8 cellular contexts compared by ENCODE assay signal in genomic region chr10:110568055-110568735, GRCh38. TPM values are rescaled to one million over a fixed set of nuclear protein-coding genes. Genes with fewer than 3 reads are reported as not detected.
A peak's percentile ranks its signal among the peaks of the same experiment; 100 is the strongest.
DNase-seq lines count a peak whose midpoint lies in the region; ATAC-seq and TF ChIP-seq lines count a peak whose summit lies in the region.

No MANE protein-coding gene starts in this region.

- H3K36me3 ChIP-seq in OCI-LY7 (ENCODE audit: insufficient read depth, low read length): peaks cover 37% of the 10 kb centered on the region
- peaks cover 2% of the 10 kb centered on the region for H3K36me3 ChIP-seq in osteoblast (ENCODE audit: insufficient read depth, low read length)
- H3K36me3 ChIP-seq in tibial nerve: no peaks in the 10 kb centered on the region

- peaks cover 31% of the 10 kb centered on the region for H4K20me1 ChIP-seq in OCI-LY7 (ENCODE audit: insufficient read depth, low read length)
- peaks cover 2% of the 10 kb centered on the region for H4K20me1 ChIP-seq in osteoblast (ENCODE audit: insufficient read depth, low read length)

- ATAC-seq in HG02884 (IDR thresholded peaks at IDR 0.05; ENCODE audit: unreplicated experiment): peak; percentile 36

- no peak for TF ChIP-seq EP300 in tibial nerve (IDR thresholded peaks at IDR 0.05)

- intact Hi-C loops in OCI-LY7 (cut with micrococcal nuclease; ENCODE audit: unreplicated experiment): loop anchor here (5.0 kb wide), 2 partner anchors 34 to 356 kb away; no protein-coding TSS in a partner anchor

- H3K4me3 ChIP-seq in OCI-LY7 (ENCODE audit: low read depth, low read length, poor library complexity, severe bottlenecking) (peak overlapping the region; percentile 98), osteoblast (ENCODE audit: insufficient read depth, low read length) (peak overlapping the region; percentile 92), tibial nerve (peak overlapping the region; percentile 93 to 99 (median 98))

- 0 to 1% methylated on average over 24 of the region's 40 CpGs for WGBS in tibial nerve, 2 donors

- H2AFZ ChIP-seq in OCI-LY7 (ENCODE audit: low read length) (peak overlapping the region; percentile 97; the same call in 1 of the 2 replicates), osteoblast (ENCODE audit: low read length) (peak overlapping the region; percentile 88)

- peak overlapping the region; percentile 94 for H3K4me2 ChIP-seq in OCI-LY7 (ENCODE audit: low read length)
- H3K4me2 ChIP-seq in osteoblast (ENCODE audit: insufficient read depth, low read length): peak overlapping the region; percentile 94

- H3K9me3 ChIP-seq in OCI-LY7 (ENCODE audit: low read length) (no peaks in the 10 kb centered on the region), osteoblast (ENCODE audit: low read depth, low read length) (no peaks in the 10 kb centered on the region), tibial nerve (no peaks in the 10 kb centered on the region)

- CTCF ChIA-PET in OCI-LY7 (lab: Charles Lee; ENCODE audit: unreplicated experiment): no interaction called here

- peaks cover 57% of the 10 kb centered on the region for H3K79me2 ChIP-seq in OCI-LY7 (ENCODE audit: insufficient read depth, low read depth, low read length)
- peaks cover 55% of the 10 kb centered on the region for H3K79me2 ChIP-seq in osteoblast (ENCODE audit: insufficient read depth, low read length)

- POLR2A ChIA-PET in OCI-LY7 (lab: Charles Lee): interaction anchor here (1.6 kb wide), 1 partner anchor 9 kb away, joined by 4 read pairs; no protein-coding TSS in a partner anchor

- TF ChIP-seq CTCF in OCI-LY7 (conservative IDR thresholded peaks at IDR 0.05; ENCODE audit: low read length): no peak
- no peak for TF ChIP-seq CTCF in osteoblast (IDR thresholded peaks at IDR 0.05; ENCODE audit: extremely low read depth, low read depth, low read length)
- no peak for TF ChIP-seq CTCF in tibial nerve (IDR thresholded peaks at IDR 0.05)

- no TSS peak for BruUV-seq in OCI-LY7 (replicated peaks; lab: Mats Ljungman, UMichigan)

- H3K27me3 ChIP-seq in osteoblast (ENCODE audit: insufficient read depth, low read length) (no peaks in the 10 kb centered on the region), tibial nerve (peaks cover 0 to under 1% of the 10 kb centered on the region in 2 donors)

- H3K9me2 ChIP-seq in OCI-LY7 (ENCODE audit: insufficient read depth, low read length): no peaks in the 10 kb centered on the region

- H3K4me1 ChIP-seq in OCI-LY7 (ENCODE audit: insufficient read depth, low read length, poor library complexity, severe bottlenecking): peaks cover 58% of the 10 kb centered on the region
- H3K4me1 ChIP-seq in osteoblast (ENCODE audit: insufficient read depth, low read length): peaks cover 29% of the 10 kb centered on the region
- H3K4me1 ChIP-seq in tibial nerve: peaks cover 0 to 51% (median 20%) of the 10 kb centered on the region in 4 donors

- peak overlapping the region; percentile 60 for H3K27ac ChIP-seq in OCI-LY7 (ENCODE audit: low read depth, low read length, poor library complexity, severe bottlenecking)
- peak overlapping the region; percentile 100 for H3K27ac ChIP-seq in osteoblast (ENCODE audit: low read depth, low read length)
- H3K27ac ChIP-seq in tibial nerve: peak overlapping the region; percentile 82 to 96 (median 92)

- TF ChIP-seq POLR2A in tibial nerve (IDR thresholded peaks at IDR 0.05): no peak

- DNase-seq in NCI-H748 (lab: John Stamatoyannopoulos, UW; ENCODE audit: unreplicated experiment) (peak; percentile 47), NCI-H748 treated with DMSO at 0.1 percent for 48 hours (lab: John Stamatoyannopoulos, UW) (no peak), OCI-LY7 (ENCODE audit: low spot score) (peak; percentile 63), activated gamma-delta T cell (lab: John Stamatoyannopoulos, UW) (peak; percentile 62), glomerular visceral epithelial cell (ENCODE audit: extremely low spot score) (peak; percentile 33), osteoblast (ENCODE audit: insufficient read length, low spot score, missing footprints) (peak; percentile 68), tibial nerve (ENCODE audit: low spot score in 2 of 2) (peak; percentile 25 to 27)

RNA-seq across cellular contexts. Expression of gene SMC3, which starts 0.7 kb away (rescaled TPM):
- 38.4 and 50.0 TPM in 2 replicates for total RNA-seq in OCI-LY7 (2014; rRNA removed; shearing (Covaris generic))
- 73.4 and 83.6 TPM in 2 replicates for total RNA-seq in OCI-LY7 (2022)
- 20.0 and 20.3 TPM in 2 replicates for total RNA-seq in osteoblast
- total RNA-seq in tibial nerve: 10 to 100 TPM; 31.0 to 41.4 (median 33.4) TPM
